Comparison of ENCODE assay signal across 9 cellular contexts in genomic region chr12:96249196-96250118, GRCh38. TPM values are rescaled to one million over a fixed set of nuclear protein-coding genes. Genes with fewer than 3 reads are reported as not detected.
DNase-seq lines count a peak whose midpoint lies in the region; ATAC-seq and TF ChIP-seq lines count a peak whose summit lies in the region.
"Had no signal": no experiment of that assay in that cellular context is flagged by ENCODE, and none has a peak within 500 bp of the region (broad histone marks: within the 10 kb centered on the region; RNA-seq: fewer than 3 reads in every experiment).

No MANE protein-coding gene starts in this region.

- no peaks in the 10 kb centered on the region for H3K9me3 Mint-ChIP-seq in naive B cell

- intact Hi-C loops in Right ventricle myocardium inferior (cut with DNase I), result no loop called here
- intact Hi-C loops in cardiac septum (cut with DNase I), result no loop called here

- TF ChIP-seq CTCF in GM13977 (IDR thresholded peaks at IDR 0.05; ENCODE audit: extremely low read depth, insufficient read depth, missing control alignments), result no peak

- H3K4me1 Mint-ChIP-seq in naive B cell, result peaks cover 17 to 21% (median 20%) of the 10 kb centered on the region in 3 donors

- H3K36me3 Mint-ChIP-seq in naive B cell, result peaks cover 14 to 35% of the 10 kb centered on the region in 2 donors

- peak overlapping the region in 5 of 6 donors; percentile 4 to 94 (median 90) for H3K27ac Mint-ChIP-seq in naive B cell

- ATAC-seq in Right ventricle myocardium inferior, result peak; percentile 84
- ATAC-seq in naive B cell (ENCODE audit: low read depth in 2 of 2), result no peak
- ATAC-seq in HG02870 (IDR thresholded peaks at IDR 0.05; ENCODE audit: unreplicated experiment), result no peak
- ATAC-seq in GM18517 (IDR thresholded peaks at IDR 0.05; ENCODE audit: unreplicated experiment), result no peak

- H3K27me3 Mint-ChIP-seq in naive B cell, result no peaks in the 10 kb centered on the region

- H3K4me3 Mint-ChIP-seq in naive B cell, result peak overlapping the region in 1 of 8 donors; percentile 35

- in situ Hi-C loops in GM13977 (cut with MboI; ENCODE audit: low pct_unique_long_range_greater_than_20kb, low sequenced_read_pairs, unreplicated experiment), result no loop called here

- no peak for DNase-seq in Right ventricle myocardium inferior (ENCODE audit: missing footprints)
- DNase-seq in cardiac septum (ENCODE audit: low spot score), result no peak
- peak; percentile 71 for DNase-seq in dermis blood vessel endothelial cell
- no peak for DNase-seq in naive B cell
- no peak for DNase-seq in GDM1 (lab: John Stamatoyannopoulos, UW)
- DNase-seq in GM13977 (ENCODE audit: low spot score), result no peak
- DNase-seq: activated naive CD4-positive, alpha-beta T cell had no signal

RNA-seq across cellular contexts. Expression of gene ELK3, which starts 55.3 kb away (rescaled TPM):
- total RNA-seq in Right ventricle myocardium inferior (20.8 TPM), cardiac septum (18.6 TPM), dermis blood vessel endothelial cell (45.6 and 95.3 TPM in 2 replicates)
- 10 to 100 TPM; 12.1 to 20.9 (median 14.8) TPM for polyA plus RNA-seq in naive B cell (ENCODE audit: low read depth in 6 of 6)
